23 cellular contexts compared by ENCODE assay signal in the genomic region with DNA sequence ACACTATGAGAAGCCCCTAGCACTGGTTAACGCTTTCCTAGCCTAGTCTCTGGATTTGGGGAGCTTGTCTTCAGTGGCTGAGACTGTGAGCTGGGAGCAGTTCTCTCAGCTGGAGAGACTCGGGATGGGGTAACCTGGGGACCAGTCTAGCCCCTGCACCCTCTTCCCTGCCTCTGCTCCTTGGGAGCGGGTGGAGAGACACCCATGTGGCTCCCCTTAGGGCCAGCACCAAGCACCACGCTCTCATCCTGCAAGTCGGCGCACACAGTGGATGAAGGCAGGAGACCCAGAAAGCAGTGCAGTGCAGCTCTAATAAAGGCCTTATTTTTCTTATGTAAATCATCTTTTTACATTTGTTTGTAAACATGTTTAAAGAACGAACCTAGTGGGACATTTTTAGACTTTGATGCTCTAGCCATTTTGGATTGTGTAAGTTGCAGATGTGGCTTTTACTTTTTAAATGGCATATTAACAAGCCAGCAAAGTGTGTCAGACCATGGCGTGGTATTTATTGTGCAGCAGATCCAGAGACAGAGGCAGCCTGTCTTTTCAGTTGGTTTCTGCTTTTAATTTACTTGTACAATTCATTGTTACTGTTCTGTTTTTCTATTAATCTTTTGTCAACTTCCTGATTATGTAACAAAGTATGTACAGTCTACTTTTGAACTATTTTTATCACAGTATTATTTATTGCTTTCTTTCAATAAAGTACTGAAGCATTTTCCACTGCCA. TPM values are rescaled to one million over a fixed set of nuclear protein-coding genes. Genes with fewer than 3 reads are reported as not detected.
DNase-seq lines count a peak whose midpoint lies in the region; ATAC-seq and TF ChIP-seq lines count a peak whose summit lies in the region.
"Had no signal": no experiment of that assay in that cellular context is flagged by ENCODE, and none has a peak within 500 bp of the region (broad histone marks: within the 10 kb centered on the region; RNA-seq: fewer than 3 reads in every experiment).

No MANE protein-coding gene starts in this region.

- H3K36me3 ChIP-seq in SK-N-MC (ENCODE audit: insufficient read depth, low read length): peaks cover 52% of the 10 kb centered on the region
- H3K36me3 ChIP-seq in endodermal cell (ENCODE audit: control insufficient read depth, insufficient read depth, low read length): peaks cover 64% of the 10 kb centered on the region
- peaks cover 4% of the 10 kb centered on the region for H3K36me3 ChIP-seq in neural progenitor cell
- H3K36me3 ChIP-seq in WERI-Rb-1: peaks cover 47% of the 10 kb centered on the region
- H3K36me3 ChIP-seq in heart left ventricle: peaks cover 0 to 61% (median 49%) of the 10 kb centered on the region in 9 donors

- H3K4me2 ChIP-seq in neural progenitor cell: no peak overlapping the region

- no peaks in the 10 kb centered on the region for H3K27me3 ChIP-seq in endodermal cell (ENCODE audit: control insufficient read depth, insufficient read depth, low read length, poor library complexity, severe bottlenecking)
- H3K27me3 ChIP-seq in neural progenitor cell: no peaks in the 10 kb centered on the region
- no peaks in the 10 kb centered on the region for H3K27me3 ChIP-seq in WERI-Rb-1 (ENCODE audit: insufficient read depth, low read depth, severe bottlenecking)
- no peaks in the 10 kb centered on the region for H3K27me3 ChIP-seq in heart left ventricle
- H3K27me3 ChIP-seq: gastrocnemius medialis, transverse colon had no signal

- no peak overlapping the region for H3K9ac ChIP-seq in SK-N-MC (ENCODE audit: insufficient read length)
- no peak overlapping the region for H3K9ac ChIP-seq in endodermal cell (ENCODE audit: extremely low read depth, low read length, poor library complexity, severe bottlenecking)
- no peak overlapping the region for H3K9ac ChIP-seq in neural progenitor cell

- 94 to 100% methylated on average over 3 to 8 of the region's 8 CpGs for WGBS in endodermal cell (ENCODE audit: insufficient coverage in 1 of 2, insufficient read length in 1 of 2), 2 experiments
- 86 to 96% (median 92%) methylated on average over 7 to 8 of the region's 8 CpGs for WGBS in heart left ventricle, 4 donors

- H3K79me2 ChIP-seq in neural progenitor cell (ENCODE audit: low read depth): peaks cover 8% of the 10 kb centered on the region

- H3K4me1 ChIP-seq in endodermal cell (ENCODE audit: control insufficient read depth, insufficient read depth, low read length): no peaks in the 10 kb centered on the region
- no peaks in the 10 kb centered on the region for H3K4me1 ChIP-seq in neural progenitor cell
- no peaks in the 10 kb centered on the region for H3K4me1 ChIP-seq in heart left ventricle

- H3K9me3 Mint-ChIP-seq in endodermal cell (no peaks in the 10 kb centered on the region), neural progenitor cell (no peaks in the 10 kb centered on the region)
- H3K9me3 Mint-ChIP-seq in effector memory CD8-positive, alpha-beta T cell: no peaks in the 10 kb centered on the region
- H3K9me3 Mint-ChIP-seq: immature natural killer cell had no signal

- H3K4me3 ChIP-seq in SK-N-MC (no peak overlapping the region), endodermal cell (ENCODE audit: low read length) (no peak overlapping the region), neural progenitor cell (no peak overlapping the region), WERI-Rb-1 (ENCODE audit: low read depth, low read length) (no peak overlapping the region), heart left ventricle (no peak overlapping the region)
- H3K4me3 ChIP-seq: gastrocnemius medialis, transverse colon had no signal

- no peak for TF ChIP-seq POLR2A in heart left ventricle (IDR thresholded peaks at IDR 0.05)

- H3K27ac ChIP-seq in SK-N-MC (peak overlapping the region; percentile 88), endodermal cell (ENCODE audit: low read depth, low read length) (no peak overlapping the region), neural progenitor cell (peak overlapping the region; percentile 5), WERI-Rb-1 (no peak overlapping the region), heart left ventricle (no peak overlapping the region)
- H3K27ac ChIP-seq: gastrocnemius medialis had no signal

- H3K27ac Mint-ChIP-seq in endodermal cell (peak overlapping the region; percentile 48), neural progenitor cell (no peak overlapping the region)
- no peak overlapping the region for H3K27ac Mint-ChIP-seq in effector memory CD8-positive, alpha-beta T cell
- H3K27ac Mint-ChIP-seq: activated naive CD8-positive, alpha-beta T cell treated with anti-CD3 and anti-CD28 coated beads, Interleukin-2, amount 10 ng/mL, durations not matched to agents 7 days and 5 days; CD14-positive monocyte; immature natural killer cell; memory B cell had no signal

- H4K20me1 ChIP-seq in neural progenitor cell (ENCODE audit: low read depth): peaks cover 12% of the 10 kb centered on the region

- peaks cover 14% of the 10 kb centered on the region for H3K4me1 Mint-ChIP-seq in endodermal cell
- H3K4me1 Mint-ChIP-seq in neural progenitor cell: no peaks in the 10 kb centered on the region
- peaks cover 0 to 2% of the 10 kb centered on the region in 2 donors for H3K4me1 Mint-ChIP-seq in effector memory CD8-positive, alpha-beta T cell (ENCODE audit: low read depth in 2 of 2)
- H3K4me1 Mint-ChIP-seq: activated naive CD8-positive, alpha-beta T cell treated with anti-CD3 and anti-CD28 coated beads, Interleukin-2, amount 10 ng/mL, durations not matched to agents 7 days and 5 days; immature natural killer cell; memory B cell had no signal

- H2AFZ ChIP-seq in neural progenitor cell (replicated peaks): no peak overlapping the region

- H3K36me3 Mint-ChIP-seq in endodermal cell (ENCODE audit: low read depth) (peaks cover 70% of the 10 kb centered on the region), neural progenitor cell (peaks cover 26% of the 10 kb centered on the region)
- peaks cover 14% of the 10 kb centered on the region for H3K36me3 Mint-ChIP-seq in effector memory CD8-positive, alpha-beta T cell (ENCODE audit: insufficient read depth)

- no peak for DNase-seq in SK-N-MC (ENCODE audit: low read depth, low spot score)
- no peak for DNase-seq in endodermal cell
- DNase-seq in neural progenitor cell (ENCODE audit: low spot score): no peak
- DNase-seq in WERI-Rb-1: no peak
- no peak for DNase-seq in effector memory CD8-positive, alpha-beta T cell
- no peak for DNase-seq in heart left ventricle
- no peak for DNase-seq in GM03348 (ENCODE audit: low spot score)
- DNase-seq: activated CD4-positive, alpha-beta T cell treated with anti-CD3 and anti-CD28 coated beads for 4 hours; activated gamma-delta T cell; activated naive CD8-positive, alpha-beta T cell treated with anti-CD3 and anti-CD28 coated beads, Interleukin-2, amount 10 ng/mL, durations not matched to agents 7 days and 5 days; activated T-cell treated with anti-CD3 and anti-CD28 coated beads for 4 hours; DND-41; effector CD4-positive, alpha-beta T cell; gastrocnemius medialis; HCEC 1CT; hippocampal formation; immature natural killer cell; stimulated activated naive CD8-positive, alpha-beta T cell treated with anti-CD3 and anti-CD28 coated beads, Interleukin-15, Interleukin-2, amounts not matched to agents 100 U/mL and 50 U/mL, for 24 hours; T-helper 2 cell; transverse colon had no signal

- H3F3A ChIP-seq in neural progenitor cell (ENCODE audit: low read depth): peaks cover 4% of the 10 kb centered on the region

- H3K27me3 Mint-ChIP-seq in endodermal cell (ENCODE audit: insufficient read depth) (no peaks in the 10 kb centered on the region), neural progenitor cell (ENCODE audit: insufficient read depth, low read depth) (peaks cover 4% of the 10 kb centered on the region)
- H3K27me3 Mint-ChIP-seq in effector memory CD8-positive, alpha-beta T cell: no peaks in the 10 kb centered on the region
- H3K27me3 Mint-ChIP-seq: memory B cell had no signal

- intact Hi-C loops in heart left ventricle (cut with DNase I): no loop called here

- no peak overlapping the region for H3K4me3 Mint-ChIP-seq in endodermal cell
- H3K4me3 Mint-ChIP-seq in neural progenitor cell: no peak overlapping the region
- no peak overlapping the region for H3K4me3 Mint-ChIP-seq in effector memory CD8-positive, alpha-beta T cell
- H3K4me3 Mint-ChIP-seq: activated naive CD8-positive, alpha-beta T cell treated with anti-CD3 and anti-CD28 coated beads, Interleukin-2, amount 10 ng/mL, durations not matched to agents 7 days and 5 days; CD14-positive monocyte; immature natural killer cell; memory B cell had no signal

- no peaks in the 10 kb centered on the region for H3K9me3 ChIP-seq in SK-N-MC (ENCODE audit: low read depth, low read length)
- H3K9me3 ChIP-seq in endodermal cell (ENCODE audit: control insufficient read depth, low read length): no peaks in the 10 kb centered on the region
- H3K9me3 ChIP-seq in neural progenitor cell (ENCODE audit: low read depth): no peaks in the 10 kb centered on the region
- no peaks in the 10 kb centered on the region for H3K9me3 ChIP-seq in WERI-Rb-1 (ENCODE audit: severe bottlenecking)
- H3K9me3 ChIP-seq in heart left ventricle: no peaks in the 10 kb centered on the region
- H3K9me3 ChIP-seq: gastrocnemius medialis, transverse colon had no signal

- TF ChIP-seq CTCF in endodermal cell (conservative IDR thresholded peaks at IDR 0.05) (no peak), neural progenitor cell (IDR thresholded peaks at IDR 0.05) (no peak), WERI-Rb-1 (IDR thresholded peaks at IDR 0.05; ENCODE audit: low read depth, low read length) (no peak), heart left ventricle (IDR thresholded peaks at IDR 0.05) (no peak)

- no peak for ATAC-seq in effector memory CD8-positive, alpha-beta T cell (replicated peaks)
- no peak for ATAC-seq in heart left ventricle
- ATAC-seq: gastrocnemius medialis; SK-N-SH treated with all-trans-retinoic acid at 6 μM for 48 hours; stimulated activated naive CD8-positive, alpha-beta T cell treated with anti-CD3 and anti-CD28 coated beads, Interleukin-15, Interleukin-2, amounts not matched to agents 100 U/mL and 50 U/mL, for 24 hours had no signal

RNA-seq across cellular contexts. Expression of a gene that starts 14.5 kb away (rescaled TPM):
- total RNA-seq in endodermal cell (100 to 1,000 TPM; 282 to 283 TPM), neural progenitor cell (ENCODE audit: low replicate concordance) (200 and 239 TPM in 2 replicates), heart left ventricle (100 to 1,000 TPM; 109 to 186 (median 143) TPM)
- polyA plus RNA-seq in endodermal cell (2013, experiment 1 of 2): 150 TPM
- polyA plus RNA-seq in endodermal cell (2013, experiment 2 of 2): 132 TPM
- 100 to 1,000 TPM in 1 of 2 donors, 10 to 100 TPM in 1; 77.3 to 100 TPM for polyA plus RNA-seq in heart left ventricle

Comparison
In these comparisons a context has a peak if more than half of its experiments do, and no peak if none do; other contexts are left out.
1. H3K27ac ChIP-seq: peak in SK-N-MC (single experiment) and neural progenitor cell (single experiment); none in endodermal cell (single experiment), WERI-Rb-1 (single experiment) and heart left ventricle (0 of 12).